In genomic region chr2:40281021-40281940, GRCh38 we compare ENCODE assay signal across 8 cellular contexts.
DNase-seq lines count a peak whose midpoint lies in the region; ATAC-seq, FAIRE-seq and TF ChIP-seq lines count a peak whose summit lies in the region.

No MANE protein-coding gene starts in this region.

- DNase-seq in AG08396 (ENCODE audit: low spot score) (peak; percentile 28), RCC 7860 (ENCODE audit: low spot score) (peak; percentile 7), right cardiac atrium (peak in 1 of 3 donors; percentile 48), SKM-1 treated with dmso at 0.1 percent for 144 hours (lab: John Stamatoyannopoulos, UW; ENCODE audit: unreplicated experiment) (no peak), A673 (ENCODE audit: low spot score) (no peak)
- DNase-seq in activated CD4-positive, CD25-positive, alpha-beta regulatory T cell (lab: John Stamatoyannopoulos, UW) = no peak
- no peak for DNase-seq in CD8-positive, alpha-beta memory T cell

- no peaks in the 10 kb centered on the region for H3K4me1 Mint-ChIP-seq in CD8-positive, alpha-beta memory T cell

- no peaks in the 10 kb centered on the region for H3K36me3 Mint-ChIP-seq in CD8-positive, alpha-beta memory T cell

- H3K4me3 Mint-ChIP-seq in CD8-positive, alpha-beta memory T cell = no peak overlapping the region

- FAIRE-seq in RCC 7860 (lab: Jason Lieb, UNC) = no peak

- H3K36me3 ChIP-seq in CD8-positive, alpha-beta memory T cell (ENCODE audit: insufficient read depth, low read length) = no peaks in the 10 kb centered on the region
- H3K36me3 ChIP-seq in A673 (ENCODE audit: insufficient read depth, low read length, poor library complexity, severe bottlenecking) = no peaks in the 10 kb centered on the region

- WGBS in right cardiac atrium = 43% methylated on average over 3 of the region's 3 CpGs

- peaks cover 0 to 3% (median 0%) of the 10 kb centered on the region in 5 donors for H3K9me3 Mint-ChIP-seq in CD8-positive, alpha-beta memory T cell

- POLR2A ChIA-PET in CD8-positive, alpha-beta memory T cell (lab: Charles Lee) = no interaction called here
- POLR2A ChIA-PET in A673 (lab: Charles Lee; ENCODE audit: low non-redundant PET) = no interaction called here

- peak; percentile 65 for ATAC-seq in GM21619 (IDR thresholded peaks at IDR 0.05; ENCODE audit: unreplicated experiment)
- peak; percentile 67 to 81 for ATAC-seq in right cardiac atrium

- no peak overlapping the region for H3K27ac Mint-ChIP-seq in CD8-positive, alpha-beta memory T cell

- TF ChIP-seq CTCF in A673 (conservative IDR thresholded peaks at IDR 0.05; ENCODE audit: low read depth, low read length) = no peak

- H3K4me3 ChIP-seq in right cardiac atrium (ENCODE audit: low read length) = no peak overlapping the region
- no peak overlapping the region for H3K4me3 ChIP-seq in CD8-positive, alpha-beta memory T cell (ENCODE audit: low read length)
- H3K4me3 ChIP-seq in A673 (ENCODE audit: low read depth, low read length, poor library complexity, severe bottlenecking) = no peak overlapping the region

- no peaks in the 10 kb centered on the region for H3K27me3 Mint-ChIP-seq in CD8-positive, alpha-beta memory T cell

- H3K27ac ChIP-seq in right cardiac atrium (ENCODE audit: low read length) = peak overlapping the region; percentile 51
- H3K27ac ChIP-seq in CD8-positive, alpha-beta memory T cell (ENCODE audit: low read depth, low read length) = no peak overlapping the region
- H3K27ac ChIP-seq in A673 (ENCODE audit: low read depth, low read length, poor library complexity, severe bottlenecking) = no peak overlapping the region

- H3K27me3 ChIP-seq in right cardiac atrium (ENCODE audit: control insufficient read depth, insufficient read depth) (no peaks in the 10 kb centered on the region), A673 (replicated peaks; ENCODE audit: insufficient read depth, low read depth, low read length, poor library complexity) (peaks cover 20% of the 10 kb centered on the region)
- H3K27me3 ChIP-seq in CD8-positive, alpha-beta memory T cell (ENCODE audit: insufficient read depth, low read length, poor library complexity, severe bottlenecking) = no peaks in the 10 kb centered on the region

- no TSS peak for BruUV-seq in A673 (replicated peaks; lab: Mats Ljungman, UMichigan)

- CTCF ChIA-PET in CD8-positive, alpha-beta memory T cell (lab: Charles Lee) = no interaction called here
- CTCF ChIA-PET in A673 (lab: Charles Lee) = no interaction called here

- H3K4me1 ChIP-seq in right cardiac atrium (ENCODE audit: control insufficient read depth, insufficient read depth, low read length) (peaks cover 4% of the 10 kb centered on the region), A673 (ENCODE audit: insufficient read depth, low read length, poor library complexity, severe bottlenecking) (no peaks in the 10 kb centered on the region)
- no peaks in the 10 kb centered on the region for H3K4me1 ChIP-seq in CD8-positive, alpha-beta memory T cell (ENCODE audit: insufficient read depth, low read length)

- no peaks in the 10 kb centered on the region for H3K9me3 ChIP-seq in right cardiac atrium (ENCODE audit: control insufficient read depth, low read length)
- no peaks in the 10 kb centered on the region for H3K9me3 ChIP-seq in CD8-positive, alpha-beta memory T cell (ENCODE audit: low read length)
- H3K9me3 ChIP-seq in A673 (ENCODE audit: low read depth, low read length, poor library complexity, severe bottlenecking) = no peaks in the 10 kb centered on the region

- intact Hi-C loops in right cardiac atrium (cut with DNase I) = no loop called here
- intact Hi-C loops in A673 (cut with micrococcal nuclease; ENCODE audit: unreplicated experiment) = no loop called here

Comparison
In these comparisons a context has a peak if more than half of its experiments do, and no peak if none do; other contexts are left out.
1. DNase-seq: peak in AG08396 (single experiment) and RCC 7860 (single experiment); none in activated CD4-positive, CD25-positive, alpha-beta regulatory T cell (0 of 4), SKM-1 treated with dmso at 0.1 percent for 144 hours (single experiment), CD8-positive, alpha-beta memory T cell (0 of 5) and A673 (single experiment).